In the genomic region with DNA sequence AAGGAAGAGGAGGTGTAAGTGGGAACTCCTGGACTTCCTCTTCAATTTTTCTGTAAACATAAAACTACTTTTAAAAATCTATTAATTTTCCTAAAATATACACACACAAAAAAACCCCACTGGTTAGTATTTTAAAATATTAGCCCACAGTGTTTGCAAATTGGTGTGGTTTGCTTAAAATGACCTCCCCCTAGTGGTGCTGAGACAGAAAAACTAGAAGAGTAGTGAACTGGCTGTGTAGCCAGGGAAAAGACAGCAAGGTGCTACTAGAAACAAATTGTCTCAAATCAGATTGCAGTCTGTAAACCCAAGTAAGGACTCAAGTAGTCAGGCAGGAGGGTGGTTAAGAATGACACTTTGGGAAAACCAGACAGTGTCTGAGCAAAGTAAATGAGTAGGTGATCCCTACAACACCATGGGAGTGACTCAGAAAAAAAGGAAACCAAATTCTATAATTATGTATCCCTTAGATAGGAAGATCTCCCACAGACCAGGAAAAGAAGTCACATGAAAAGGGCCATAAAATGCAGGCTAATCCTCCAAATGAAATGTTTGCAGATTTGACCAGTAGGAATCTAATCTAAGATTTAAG, we compare ENCODE assay signal across 8 cellular contexts. TPM values are rescaled to one million over a fixed set of nuclear protein-coding genes. Genes with fewer than 3 reads are reported as not detected.
A peak's percentile ranks its signal among the peaks of the same experiment; 100 is the strongest.
DNase-seq lines count a peak whose midpoint lies in the region; ATAC-seq, FAIRE-seq and TF ChIP-seq lines count a peak whose summit lies in the region.

No MANE protein-coding gene starts in this region.

- peak; percentile 59 for ATAC-seq in GM21576 (IDR thresholded peaks at IDR 0.05; ENCODE audit: unreplicated experiment)
- ATAC-seq in foreskin keratinocyte = peak; percentile 70
- ATAC-seq in HG03520 (IDR thresholded peaks at IDR 0.05; ENCODE audit: unreplicated experiment) = no peak
- ATAC-seq in natural killer cell treated with Interleukin-12 subunit alpha and Interleukin-12 subunit beta and Interleukin-15 and Interleukin-18, amount 100 ng/mL, for 72 hours = no peak
- ATAC-seq in GM18873 (IDR thresholded peaks at IDR 0.05; ENCODE audit: low FRiP score, unreplicated experiment) = no peak

- no peak overlapping the region for H3K27ac ChIP-seq in foreskin keratinocyte

- H3K27me3 ChIP-seq in foreskin keratinocyte = no peaks in the 10 kb centered on the region

- H3K4me3 Mint-ChIP-seq in natural killer cell treated with Interleukin-12 subunit alpha and Interleukin-12 subunit beta and Interleukin-15 and Interleukin-18, amount 100 ng/mL, for 72 hours = no peak overlapping the region

- TF ChIP-seq CTCF in D721Med (IDR thresholded peaks at IDR 0.05; ENCODE audit: insufficient read depth, missing control alignments) (peak; percentile 51), foreskin keratinocyte (conservative IDR thresholded peaks at IDR 0.05) (peak; percentile 68)

- no peak for FAIRE-seq in D721Med (lab: Jason Lieb, UNC)

- no peak overlapping the region for H3K27ac Mint-ChIP-seq in natural killer cell treated with Interleukin-12 subunit alpha and Interleukin-12 subunit beta and Interleukin-15 and Interleukin-18, amount 100 ng/mL, for 72 hours

- DNase-seq in D721Med (ENCODE audit: insufficient read length, low spot score) = no peak
- peak; percentile 1 for DNase-seq in NCI-H69 (lab: John Stamatoyannopoulos, UW)
- DNase-seq in foreskin keratinocyte = peak; percentile 7 to 18
- no peak for DNase-seq in natural killer cell treated with Interleukin-12 subunit alpha and Interleukin-12 subunit beta and Interleukin-15 and Interleukin-18, amount 100 ng/mL, for 72 hours (ENCODE audit: low spot score)
- DNase-seq in NCI-H2171 (lab: John Stamatoyannopoulos, UW) = no peak

- H3K36me3 Mint-ChIP-seq in natural killer cell treated with Interleukin-12 subunit alpha and Interleukin-12 subunit beta and Interleukin-15 and Interleukin-18, amount 100 ng/mL, for 72 hours = no peaks in the 10 kb centered on the region

- no peaks in the 10 kb centered on the region for H3K4me1 ChIP-seq in foreskin keratinocyte

- no peaks in the 10 kb centered on the region for H3K4me1 Mint-ChIP-seq in natural killer cell treated with Interleukin-12 subunit alpha and Interleukin-12 subunit beta and Interleukin-15 and Interleukin-18, amount 100 ng/mL, for 72 hours (ENCODE audit: low read depth in 2 of 2)

- peaks cover 7 to 23% of the 10 kb centered on the region in 2 donors for H3K27me3 Mint-ChIP-seq in natural killer cell treated with Interleukin-12 subunit alpha and Interleukin-12 subunit beta and Interleukin-15 and Interleukin-18, amount 100 ng/mL, for 72 hours

- no peaks in the 10 kb centered on the region for H3K9me3 Mint-ChIP-seq in natural killer cell treated with Interleukin-12 subunit alpha and Interleukin-12 subunit beta and Interleukin-15 and Interleukin-18, amount 100 ng/mL, for 72 hours

RNA-seq across cellular contexts. Expression of a gene that starts 26.0 kb away (rescaled TPM):
- total RNA-seq in foreskin keratinocyte = not detected in 2 replicates
- not detected in 2 replicates for polyA plus RNA-seq in foreskin keratinocyte
- not detected for total RNA-seq in natural killer cell treated with Interleukin-12 subunit alpha and Interleukin-12 subunit beta and Interleukin-15 and Interleukin-18, amount 100 ng/mL, for 72 hours

RNA-seq across cellular contexts. Expression of a gene that starts 47.7 kb away (rescaled TPM):
- not detected in 2 replicates for total RNA-seq in foreskin keratinocyte
- not detected in 2 replicates for polyA plus RNA-seq in foreskin keratinocyte
- total RNA-seq in natural killer cell treated with Interleukin-12 subunit alpha and Interleukin-12 subunit beta and Interleukin-15 and Interleukin-18, amount 100 ng/mL, for 72 hours = not detected

Comparison
In these comparisons a context has a peak if more than half of its experiments do, and no peak if none do; other contexts are left out.
1. DNase-seq: peak in NCI-H69 (single experiment) and foreskin keratinocyte (2 of 2); none in D721Med (single experiment), natural killer cell treated with Interleukin-12 subunit alpha and Interleukin-12 subunit beta and Interleukin-15 and Interleukin-18, amount 100 ng/mL, for 72 hours (single experiment) and NCI-H2171 (single experiment).
2. ATAC-seq: peak in GM21576 (single experiment) and foreskin keratinocyte (single experiment); none in HG03520 (single experiment), natural killer cell treated with Interleukin-12 subunit alpha and Interleukin-12 subunit beta and Interleukin-15 and Interleukin-18, amount 100 ng/mL, for 72 hours (0 of 2) and GM18873 (single experiment).